Comparison of ENCODE assay signal across 8 cellular contexts in genomic region chr6:125910518-125910917, GRCh38. TPM values are rescaled to one million over a fixed set of nuclear protein-coding genes. Genes with fewer than 3 reads are reported as not detected.
DNase-seq lines count a peak whose midpoint lies in the region; ATAC-seq, FAIRE-seq and TF ChIP-seq lines count a peak whose summit lies in the region.

No MANE protein-coding gene starts in this region.

- H3K9me3 ChIP-seq in SJSA1 (replicated peaks), result no peaks in the 10 kb centered on the region
- no peaks in the 10 kb centered on the region for H3K9me3 ChIP-seq in naive thymus-derived CD4-positive, alpha-beta T cell (ENCODE audit: control insufficient read depth in 2 of 3, low read length in 3 of 3)
- H3K9me3 ChIP-seq in endodermal cell (ENCODE audit: control insufficient read depth, low read length), result no peaks in the 10 kb centered on the region
- no peaks in the 10 kb centered on the region for H3K9me3 ChIP-seq in right lobe of liver
- no peaks in the 10 kb centered on the region for H3K9me3 ChIP-seq in CD8-positive, alpha-beta memory T cell (ENCODE audit: low read length)

- H3K27me3 Mint-ChIP-seq in naive thymus-derived CD4-positive, alpha-beta T cell, result no peaks in the 10 kb centered on the region
- H3K27me3 Mint-ChIP-seq in endodermal cell (ENCODE audit: insufficient read depth), result no peaks in the 10 kb centered on the region
- H3K27me3 Mint-ChIP-seq in CD8-positive, alpha-beta memory T cell, result peaks cover 0 to 2% of the 10 kb centered on the region in 2 donors

- H3K9me3 Mint-ChIP-seq in naive thymus-derived CD4-positive, alpha-beta T cell, result no peaks in the 10 kb centered on the region
- no peaks in the 10 kb centered on the region for H3K9me3 Mint-ChIP-seq in endodermal cell
- no peaks in the 10 kb centered on the region for H3K9me3 Mint-ChIP-seq in CD8-positive, alpha-beta memory T cell

- H3K36me3 ChIP-seq in SJSA1 (no peaks in the 10 kb centered on the region), endodermal cell (ENCODE audit: control insufficient read depth, insufficient read depth, low read length) (no peaks in the 10 kb centered on the region), right lobe of liver (peaks cover 0 to 14% (median under 1%) of the 10 kb centered on the region in 4 donors)
- H3K36me3 ChIP-seq in naive thymus-derived CD4-positive, alpha-beta T cell (ENCODE audit: control insufficient read depth in 2 of 3, insufficient read depth in 3 of 3, low read length in 3 of 3), result peaks cover 0 to 4% (median 2%) of the 10 kb centered on the region in 3 experiments
- no peaks in the 10 kb centered on the region for H3K36me3 ChIP-seq in CD8-positive, alpha-beta memory T cell (ENCODE audit: insufficient read depth, low read length)

- WGBS in endodermal cell (ENCODE audit: insufficient coverage in 1 of 2, insufficient read length in 1 of 2), 2 experiments, result 80 to 93% methylated on average over 1 to 3 of the region's 3 CpGs
- WGBS in right lobe of liver (ENCODE audit: insufficient coverage, low coverage, low lambda C conversion rate, missing lambda C conversion rate), result 29% methylated on average over 3 of the region's 3 CpGs

- H3K27me3 ChIP-seq in SJSA1 (replicated peaks) (no peaks in the 10 kb centered on the region), endodermal cell (ENCODE audit: control insufficient read depth, insufficient read depth, low read length, poor library complexity, severe bottlenecking) (no peaks in the 10 kb centered on the region), right lobe of liver (no peaks in the 10 kb centered on the region)
- no peaks in the 10 kb centered on the region for H3K27me3 ChIP-seq in naive thymus-derived CD4-positive, alpha-beta T cell (ENCODE audit: control insufficient read depth in 2 of 2, insufficient read depth in 2 of 2, low read length in 2 of 2)
- H3K27me3 ChIP-seq in CD8-positive, alpha-beta memory T cell (ENCODE audit: insufficient read depth, low read length, poor library complexity, severe bottlenecking), result no peaks in the 10 kb centered on the region

- POLR2A ChIA-PET in naive thymus-derived CD4-positive, alpha-beta T cell (lab: Charles Lee), result no interaction called here
- POLR2A ChIA-PET in CD8-positive, alpha-beta memory T cell (lab: Charles Lee), result no interaction called here

- CTCF ChIA-PET in naive thymus-derived CD4-positive, alpha-beta T cell (lab: Charles Lee), result no interaction called here
- CTCF ChIA-PET in CD8-positive, alpha-beta memory T cell (lab: Charles Lee), result interaction anchor here (1.1 kb wide), 1 partner anchor 119 kb away, joined by 4 read pairs; the partner anchor contains the start of gene NCOA7

- no peak overlapping the region for H3K9ac ChIP-seq in endodermal cell (ENCODE audit: extremely low read depth, low read length, poor library complexity, severe bottlenecking)

- H3K27ac ChIP-seq in SJSA1, result peak overlapping the region; percentile 50
- H3K27ac ChIP-seq in naive thymus-derived CD4-positive, alpha-beta T cell (ENCODE audit: low read depth, low read length), result no peak overlapping the region
- H3K27ac ChIP-seq in endodermal cell (ENCODE audit: low read depth, low read length), result no peak overlapping the region
- no peak overlapping the region for H3K27ac ChIP-seq in right lobe of liver
- no peak overlapping the region for H3K27ac ChIP-seq in CD8-positive, alpha-beta memory T cell (ENCODE audit: low read depth, low read length)

- DNase-seq in SJSA1 (ENCODE audit: low read depth in 1 of 2, low spot score in 2 of 2) (peak in 1 of 2 experiments; percentile 46), endodermal cell (no peak), H54 (ENCODE audit: insufficient read length, low spot score) (no peak), right lobe of liver (no peak)
- DNase-seq in naive thymus-derived CD4-positive, alpha-beta T cell, result no peak
- DNase-seq in CD8-positive, alpha-beta memory T cell, result no peak

- peaks cover 6 to 39% (median 15%) of the 10 kb centered on the region in 5 donors for H3K36me3 Mint-ChIP-seq in naive thymus-derived CD4-positive, alpha-beta T cell
- H3K36me3 Mint-ChIP-seq in endodermal cell (ENCODE audit: low read depth), result no peaks in the 10 kb centered on the region
- peaks cover 3 to 69% (median 24%) of the 10 kb centered on the region in 3 donors for H3K36me3 Mint-ChIP-seq in CD8-positive, alpha-beta memory T cell

- FAIRE-seq in H54 (lab: Jason Lieb, UNC), result no peak

- ATAC-seq in GM18909 (IDR thresholded peaks at IDR 0.05; ENCODE audit: poor library complexity, unreplicated experiment) (peak; percentile 100), HG02678 (IDR thresholded peaks at IDR 0.05; ENCODE audit: unreplicated experiment) (peak; percentile 99), right lobe of liver (no peak)
- ATAC-seq in naive thymus-derived CD4-positive, alpha-beta T cell, result peak; percentile 53

- no peak for TF ChIP-seq POLR2A in H54 (IDR thresholded peaks at IDR 0.05; ENCODE audit: low read depth, low read length)
- no peak for TF ChIP-seq POLR2A in right lobe of liver (IDR thresholded peaks at IDR 0.05)

- H3K4me3 ChIP-seq in SJSA1, result no peak overlapping the region
- H3K4me3 ChIP-seq in naive thymus-derived CD4-positive, alpha-beta T cell (ENCODE audit: low read length), result no peak overlapping the region
- no peak overlapping the region for H3K4me3 ChIP-seq in endodermal cell (ENCODE audit: low read length)
- no peak overlapping the region for H3K4me3 ChIP-seq in right lobe of liver
- H3K4me3 ChIP-seq in CD8-positive, alpha-beta memory T cell (ENCODE audit: low read length), result no peak overlapping the region

- no peak for TF ChIP-seq CTCF in endodermal cell (conservative IDR thresholded peaks at IDR 0.05)
- no peak for TF ChIP-seq CTCF in right lobe of liver (IDR thresholded peaks at IDR 0.05)

- H3K27ac Mint-ChIP-seq in naive thymus-derived CD4-positive, alpha-beta T cell, result peak overlapping the region in 1 of 9 donors; percentile 68
- H3K27ac Mint-ChIP-seq in endodermal cell, result no peak overlapping the region
- H3K27ac Mint-ChIP-seq in CD8-positive, alpha-beta memory T cell, result peak overlapping the region in 3 of 8 donors; percentile 1 to 55 (median 4)

- intact Hi-C loops in naive thymus-derived CD4-positive, alpha-beta T cell (cut with micrococcal nuclease), result loop anchor here in 1 of 2 donors (1.0 kb wide), 1 partner anchor 9 kb away; no protein-coding TSS in a partner anchor
- intact Hi-C loops in right lobe of liver (cut with DNase I), result no loop called here

- H3K4me3 Mint-ChIP-seq in naive thymus-derived CD4-positive, alpha-beta T cell, result no peak overlapping the region
- H3K4me3 Mint-ChIP-seq in endodermal cell, result no peak overlapping the region
- no peak overlapping the region for H3K4me3 Mint-ChIP-seq in CD8-positive, alpha-beta memory T cell

- H3K4me1 ChIP-seq in SJSA1 (replicated peaks) (peaks cover 34% of the 10 kb centered on the region), endodermal cell (ENCODE audit: control insufficient read depth, insufficient read depth, low read length) (no peaks in the 10 kb centered on the region), right lobe of liver (peaks cover 0 to 9% (median 0%) of the 10 kb centered on the region in 4 donors)
- no peaks in the 10 kb centered on the region for H3K4me1 ChIP-seq in naive thymus-derived CD4-positive, alpha-beta T cell (ENCODE audit: control insufficient read depth in 2 of 2, insufficient read depth in 2 of 2, low read length in 2 of 2)
- no peaks in the 10 kb centered on the region for H3K4me1 ChIP-seq in CD8-positive, alpha-beta memory T cell (ENCODE audit: insufficient read depth, low read length)

- H3K4me1 Mint-ChIP-seq in naive thymus-derived CD4-positive, alpha-beta T cell, result peaks cover 0 to 22% (median 0%) of the 10 kb centered on the region in 7 donors
- H3K4me1 Mint-ChIP-seq in endodermal cell, result no peaks in the 10 kb centered on the region
- H3K4me1 Mint-ChIP-seq in CD8-positive, alpha-beta memory T cell, result peaks cover 3 to 6% (median 4%) of the 10 kb centered on the region in 3 donors

RNA-seq across cellular contexts. Expression of gene HINT3, which starts 46.1 kb away (rescaled TPM):
- 16.9 and 26.2 TPM in 2 replicates for total RNA-seq in SJSA1 (2014; rRNA removed; shearing (Covaris generic))
- total RNA-seq in naive thymus-derived CD4-positive, alpha-beta T cell, result 10 to 100 TPM in 2 of 5 experiments, 1 to 10 TPM in 3; 7.7 to 12.4 (median 9.5) TPM
- polyA plus RNA-seq in naive thymus-derived CD4-positive, alpha-beta T cell, result 10 to 100 TPM in 1 of 2 donors, 1 to 10 TPM in 1; 7.8 to 11.0 TPM
- total RNA-seq in endodermal cell, result 10 to 100 TPM; 13.0 to 16.4 TPM
- polyA plus RNA-seq in endodermal cell (2013, experiment 1 of 2), result 21.8 TPM
- polyA plus RNA-seq in endodermal cell (2013, experiment 2 of 2), result 20.2 TPM
- 10 to 100 TPM in 5 of 6 experiments, 1 to 10 TPM in 1; 8.5 to 16.6 (median 14.3) TPM for total RNA-seq in right lobe of liver
- total RNA-seq in CD8-positive, alpha-beta memory T cell, result 10 to 100 TPM; 12.1 to 12.8 TPM
- 10.4 TPM for polyA plus RNA-seq in CD8-positive, alpha-beta memory T cell

Comparison
In these comparisons a context has a peak if more than half of its experiments do, and no peak if none do; other contexts are left out.
1. ATAC-seq: peak in GM18909 (single experiment), HG02678 (single experiment) and naive thymus-derived CD4-positive, alpha-beta T cell (single experiment); none in right lobe of liver (0 of 4).